ENCODE assay signal across 21 cellular contexts in the genomic region with DNA sequence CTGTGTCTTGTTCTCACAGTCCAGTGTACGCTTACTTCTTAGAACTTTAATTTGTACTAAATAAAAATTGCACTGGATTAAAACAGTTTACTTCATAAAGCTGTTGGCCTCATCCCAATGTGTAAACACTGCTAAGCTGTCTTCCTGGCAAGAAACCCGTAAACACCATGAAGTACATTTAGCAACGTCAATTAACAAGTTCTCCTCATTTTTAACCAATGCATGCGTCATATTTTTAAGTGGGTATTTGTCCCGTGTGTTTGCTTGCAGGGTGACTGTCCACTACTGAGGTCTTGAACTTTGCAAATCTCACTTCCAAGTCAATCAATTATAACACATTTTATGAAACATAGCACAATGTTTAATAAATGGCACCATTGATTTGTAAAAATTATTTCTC. TPM values are rescaled to one million over a fixed set of nuclear protein-coding genes. Genes with fewer than 3 reads are reported as not detected.
"Had no signal": no experiment of that assay in that cellular context is flagged by ENCODE, and none has a peak within 500 bp of the region (broad histone marks: within the 10 kb centered on the region; RNA-seq: fewer than 3 reads in every experiment).

No MANE protein-coding gene starts in this region.

- H3K9me3 Mint-ChIP-seq: stimulated activated effector memory CD8-positive, alpha-beta T cell treated with anti-CD3 and anti-CD28 coated beads, Interleukin-12 subunit alpha, Interleukin-12 subunit beta, amount 100 ng/mL, for 72 hours had no signal

- H3K27me3 Mint-ChIP-seq: type B pancreatic cell had no signal

- ATAC-seq: left colon; left ventricle myocardium superior; psoas muscle; right lobe of liver; stimulated activated effector memory CD8-positive, alpha-beta T cell treated with anti-CD3 and anti-CD28 coated beads, Interleukin-12 subunit alpha, Interleukin-12 subunit beta, amount 100 ng/mL, for 72 hours; stimulated activated naive CD8-positive, alpha-beta T cell treated with anti-CD3 and anti-CD28 coated beads, Interleukin-15, Interleukin-2, amounts not matched to agents 100 U/mL and 50 U/mL, for 24 hours had no signal

- H3K4me1 Mint-ChIP-seq: nephron progenitor cell had no signal

- H3K4me3 Mint-ChIP-seq: nephron progenitor cell; stimulated activated effector memory CD8-positive, alpha-beta T cell treated with anti-CD3 and anti-CD28 coated beads, Interleukin-12 subunit alpha, Interleukin-12 subunit beta, amount 100 ng/mL, for 72 hours; type B pancreatic cell had no signal

- H3K27ac Mint-ChIP-seq: nephron progenitor cell; stimulated activated effector memory CD8-positive, alpha-beta T cell treated with anti-CD3 and anti-CD28 coated beads, Interleukin-12 subunit alpha, Interleukin-12 subunit beta, amount 100 ng/mL, for 72 hours; type B pancreatic cell had no signal

- H3K4me3 ChIP-seq: hepatocyte, lung, psoas muscle, right lobe of liver, suprapubic skin, thyroid gland, uterus had no signal

- DNase-seq: effector CD4-positive, alpha-beta T cell; foreskin melanocyte; head of caudate nucleus; left colon; left ventricle myocardium superior; mesenchymal stem cell; midbrain; nephron progenitor cell; psoas muscle; retina; right lobe of liver; stimulated activated CD4-positive, alpha-beta T cell treated with anti-CD3 and anti-CD28 coated beads, Interleukin-4, amount 100 ng/mL, for 1 hour; stimulated activated CD8-positive, alpha-beta memory T cell treated with anti-CD3 and anti-CD28 coated beads, Interleukin-4, amount 100 ng/mL, for 48 hours; stimulated activated naive CD8-positive, alpha-beta T cell treated with anti-CD3 and anti-CD28 coated beads, Interleukin-15, Interleukin-2, amounts not matched to agents 100 U/mL and 50 U/mL, for 24 hours; thyroid gland; uterus had no signal

- H3K36me3 Mint-ChIP-seq: stimulated activated effector memory CD8-positive, alpha-beta T cell treated with anti-CD3 and anti-CD28 coated beads, Interleukin-12 subunit alpha, Interleukin-12 subunit beta, amount 100 ng/mL, for 72 hours; type B pancreatic cell had no signal

RNA-seq across cellular contexts. Expression of a gene that starts 28.2 kb away (rescaled TPM):
- polyA plus RNA-seq: hepatocyte, psoas muscle had no signal

RNA-seq across cellular contexts. Expression of a gene that starts 42.7 kb away (rescaled TPM):
- polyA plus RNA-seq: hepatocyte had no signal
